In genomic region chrX:129523076-129524055, GRCh38 we compare ENCODE assay signal across 8 cellular contexts. TPM values are rescaled to one million over a fixed set of nuclear protein-coding genes. Genes with fewer than 3 reads are reported as not detected.
A peak's percentile ranks its signal among the peaks of the same experiment; 100 is the strongest.
DNase-seq lines count a peak whose midpoint lies in the region; ATAC-seq and TF ChIP-seq lines count a peak whose summit lies in the region.

Gene SMARCA1, minus strand, starts transcription at chrX:129523490. Its CDS starts 120 bp downstream, at chrX:129523370.

- H3K4me3 Mint-ChIP-seq in HFFc6 = peak within 1 kb of the TSS; percentile 89

- no peak within 1 kb of the TSS for H2BK5ac ChIP-seq in mesendoderm (ENCODE audit: low read length)

- H3K36me3 Mint-ChIP-seq in HFFc6 (ENCODE audit: low read depth) = no peaks in the 10 kb centered on the region

- H3K4ac ChIP-seq in mesendoderm (ENCODE audit: low read depth, low read length) = no peak within 1 kb of the TSS

- no peak within 1 kb of the TSS for H2AK5ac ChIP-seq in mesendoderm (ENCODE audit: low read length)

- H3K4me2 ChIP-seq in mesendoderm (ENCODE audit: low read length) = peak within 1 kb of the TSS; percentile 29

- no peaks in the 10 kb centered on the region for H3K79me1 ChIP-seq in mesendoderm (ENCODE audit: low read length)

- H3K56ac ChIP-seq in mesendoderm (ENCODE audit: low read length) = peak within 1 kb of the TSS; percentile 98

- no peak for TF ChIP-seq CTCF in HFFc6 (IDR thresholded peaks at IDR 0.05)
- TF ChIP-seq CTCF in VCaP (conservative IDR thresholded peaks at IDR 0.05) = no peak
- TF ChIP-seq CTCF in thoracic aorta (IDR thresholded peaks at IDR 0.05) = no peak

- peaks cover 16% of the 10 kb centered on the region for H3K4me1 Mint-ChIP-seq in HFFc6 (ENCODE audit: low read depth)

- peak within 1 kb of the TSS; percentile 93 for H4K8ac ChIP-seq in mesendoderm (ENCODE audit: low read depth, low read length)

- H3K36me3 ChIP-seq in mesendoderm (ENCODE audit: control insufficient read depth, insufficient read depth, low read length) (no peaks in the 10 kb centered on the region), thoracic aorta (no peaks in the 10 kb centered on the region)

- peak within 1 kb of the TSS; percentile 90 for H2BK120ac ChIP-seq in mesendoderm (ENCODE audit: low read depth, low read length)

- no peak within 1 kb of the TSS for H4K5ac ChIP-seq in mesendoderm (ENCODE audit: low read length)

- TF ChIP-seq POLR2A in erythroblast (IDR thresholded peaks at IDR 0.05; ENCODE audit: low read length) = no peak

- peak within 1 kb of the TSS; percentile 87 for H3K27ac Mint-ChIP-seq in HFFc6

- H3K27me3 Mint-ChIP-seq in HFFc6 (ENCODE audit: insufficient read depth) = no peaks in the 10 kb centered on the region

- peak within 1 kb of the TSS; percentile 56 for H3K18ac ChIP-seq in mesendoderm (ENCODE audit: low read length)

- no peaks in the 10 kb centered on the region for H3K9me3 ChIP-seq in thoracic aorta

- H3K27me3 ChIP-seq in mesendoderm (ENCODE audit: insufficient read depth, low read length, poor library complexity) = no peaks in the 10 kb centered on the region
- no peaks in the 10 kb centered on the region for H3K27me3 ChIP-seq in thoracic aorta (replicated peaks; ENCODE audit: insufficient read depth)

- no peak within 1 kb of the TSS for H2BK15ac ChIP-seq in mesendoderm (replicated peaks; ENCODE audit: low read depth)

- no peaks in the 10 kb centered on the region for H3K4me1 ChIP-seq in mesendoderm (ENCODE audit: control insufficient read depth, low read depth, low read length)
- H3K4me1 ChIP-seq in thoracic aorta (ENCODE audit: control insufficient read depth in 1 of 2, low read depth in 2 of 2) = no peaks in the 10 kb centered on the region

- peaks cover 15% of the 10 kb centered on the region for H3K79me2 ChIP-seq in mesendoderm (ENCODE audit: control insufficient read depth, insufficient read depth, low read length)

- H3K4me3 ChIP-seq in mesendoderm (ENCODE audit: low read length) (peak within 1 kb of the TSS; percentile 84), thoracic aorta (peak within 1 kb of the TSS; percentile 90)

- no peaks in the 10 kb centered on the region for H3K9me3 Mint-ChIP-seq in HFFc6

- H3K27ac ChIP-seq in VCaP (peak within 1 kb of the TSS; percentile 80), mesendoderm (ENCODE audit: low read depth, low read length) (peak within 1 kb of the TSS; percentile 95), thoracic aorta (peak within 1 kb of the TSS; percentile 85 to 90)

- peak; percentile 43 for DNase-seq in Ammon's horn (ENCODE audit: low spot score)
- DNase-seq in HFFc6 = peak; percentile 26
- DNase-seq in erythroblast (lab: John Stamatoyannopoulos, UW) = peak; percentile 0
- peak; percentile 77 for DNase-seq in mesendoderm
- DNase-seq in thoracic aorta (ENCODE audit: low spot score) = no peak

- no CpG with 5 or more reads among the region's 59 CpGs for WGBS in mesendoderm (ENCODE audit: extremely low coverage, insufficient coverage, low lambda C conversion rate)

- no peak within 1 kb of the TSS for H3K23ac ChIP-seq in mesendoderm (ENCODE audit: low read length)

- peak; percentile 55 for ATAC-seq in thoracic aorta (ENCODE audit: insufficient number of reproducible peaks, low FRiP score, low read depth)
- no peak for ATAC-seq in HG02981 (IDR thresholded peaks at IDR 0.05; ENCODE audit: unreplicated experiment)
- no peak for ATAC-seq in GM21381 (IDR thresholded peaks at IDR 0.05; ENCODE audit: unreplicated experiment)

- H3K9ac ChIP-seq in mesendoderm (ENCODE audit: low read length) = peak within 1 kb of the TSS; percentile 91

RNA-seq across cellular contexts. Expression of gene SMARCA1, which starts in this region (rescaled TPM):
- total RNA-seq in HFFc6 (2021; fragmentation: NEBNext Ultra II Directional; extraction: Animal tissue kit (Norgen Biotek cat#: 25700)) = 10 to 100 TPM; 61.4 to 71.7 (median 66.2) TPM
- 37.9 TPM for polyA plus RNA-seq in mesendoderm (2013, experiment 1 of 2)
- 38.0 TPM for polyA plus RNA-seq in mesendoderm (2013, experiment 2 of 2)
- 10 to 100 TPM; 34.0 to 56.6 TPM for total RNA-seq in thoracic aorta
